In genomic region chr7:149616898-149617297, GRCh38 we compare ENCODE assay signal across 18 cellular contexts.
DNase-seq lines count a peak whose midpoint lies in the region; ATAC-seq and TF ChIP-seq lines count a peak whose summit lies in the region.
"Had no signal": no experiment of that assay in that cellular context is flagged by ENCODE, and none has a peak within 500 bp of the region (broad histone marks: within the 10 kb centered on the region; RNA-seq: fewer than 3 reads in every experiment).

No MANE protein-coding gene starts in this region.

- H3K4me1 ChIP-seq in uterus = no peaks in the 10 kb centered on the region

- no peaks in the 10 kb centered on the region for H3K9me3 ChIP-seq in uterus
- H3K9me3 ChIP-seq: BLaER1 had no signal

- H3K27ac ChIP-seq in uterus = no peak overlapping the region
- H3K27ac ChIP-seq: BLaER1 had no signal

- TF ChIP-seq CTCF in uterus (IDR thresholded peaks at IDR 0.05) = no peak

- intact Hi-C loops in Right ventricle myocardium inferior (cut with DNase I) (no loop called here), Right ventricle myocardium superior (cut with DNase I) (no loop called here), uterus (cut with DNase I; ENCODE audit: low total_unique reads) (no loop called here)
- intact Hi-C loops in activated T-helper 2 cell treated with anti-CD3 and anti-CD28 coated beads, Interferon-gamma antibody, Interleukin-2, Interleukin-4, amounts not matched to agents 10 μg/mL and 5 μg/mL and 100 μg/mL, durations not matched to agents 14 hours and 24 hours and 36 hours (cut with micrococcal nuclease) = no loop called here

- no peaks in the 10 kb centered on the region for H3K36me3 ChIP-seq in uterus

- peaks cover 95% of the 10 kb centered on the region for H3K36me3 Mint-ChIP-seq in activated T-helper 2 cell treated with anti-CD3 and anti-CD28 coated beads, Interferon-gamma antibody, Interleukin-2, Interleukin-4, amounts not matched to agents 10 μg/mL and 5 μg/mL and 100 μg/mL, durations not matched to agents 14 hours and 24 hours and 36 hours (ENCODE audit: low read depth)

- no peaks in the 10 kb centered on the region for H3K27me3 ChIP-seq in uterus
- H3K27me3 ChIP-seq: BLaER1 had no signal

- peaks cover 13% of the 10 kb centered on the region for H3K4me1 Mint-ChIP-seq in activated T-helper 2 cell treated with anti-CD3 and anti-CD28 coated beads, Interferon-gamma antibody, Interleukin-2, Interleukin-4, amounts not matched to agents 10 μg/mL and 5 μg/mL and 100 μg/mL, durations not matched to agents 14 hours and 24 hours and 36 hours (ENCODE audit: low read depth)

- ATAC-seq in Right ventricle myocardium inferior (peak; percentile 17), Right ventricle myocardium superior (ENCODE audit: poor library complexity) (no peak), left lobe of liver (peak; percentile 14)

- H3K27me3 Mint-ChIP-seq in activated T-helper 2 cell treated with anti-CD3 and anti-CD28 coated beads, Interferon-gamma antibody, Interleukin-2, Interleukin-4, amounts not matched to agents 10 μg/mL and 5 μg/mL and 100 μg/mL, durations not matched to agents 14 hours and 24 hours and 36 hours (ENCODE audit: low read depth) = no peaks in the 10 kb centered on the region
- H3K27me3 Mint-ChIP-seq: CD8-positive, alpha-beta memory T cell had no signal

- H3K9me3 Mint-ChIP-seq in activated T-helper 2 cell treated with anti-CD3 and anti-CD28 coated beads, Interferon-gamma antibody, Interleukin-2, Interleukin-4, amounts not matched to agents 10 μg/mL and 5 μg/mL and 100 μg/mL, durations not matched to agents 14 hours and 24 hours and 36 hours = no peaks in the 10 kb centered on the region
- H3K9me3 Mint-ChIP-seq: CD8-positive, alpha-beta memory T cell; HFFc6 had no signal

- no peak for TF ChIP-seq POLR2A in uterus (IDR thresholded peaks at IDR 0.05)

- no peak overlapping the region for H3K4me3 ChIP-seq in uterus
- H3K4me3 ChIP-seq: BLaER1 had no signal

- H3K27ac Mint-ChIP-seq in activated T-helper 2 cell treated with anti-CD3 and anti-CD28 coated beads, Interferon-gamma antibody, Interleukin-2, Interleukin-4, amounts not matched to agents 10 μg/mL and 5 μg/mL and 100 μg/mL, durations not matched to agents 14 hours and 24 hours and 36 hours = no peak overlapping the region
- H3K27ac Mint-ChIP-seq: HFFc6 had no signal

- no peak overlapping the region for H3K4me3 Mint-ChIP-seq in activated T-helper 2 cell treated with anti-CD3 and anti-CD28 coated beads, Interferon-gamma antibody, Interleukin-2, Interleukin-4, amounts not matched to agents 10 μg/mL and 5 μg/mL and 100 μg/mL, durations not matched to agents 14 hours and 24 hours and 36 hours (ENCODE audit: low read depth)
- H3K4me3 Mint-ChIP-seq: HFFc6 had no signal

- no peak for DNase-seq in Right ventricle myocardium inferior (ENCODE audit: missing footprints)
- no peak for DNase-seq in Right ventricle myocardium superior
- peak; percentile 59 for DNase-seq in NCI-H2196 (lab: John Stamatoyannopoulos, UW; ENCODE audit: unreplicated experiment)
- no peak for DNase-seq in left lobe of liver (ENCODE audit: low spot score)
- no peak for DNase-seq in uterus
- DNase-seq in activated T-helper 2 cell treated with anti-CD3 and anti-CD28 coated beads, Interferon-gamma antibody, Interleukin-2, Interleukin-4, amounts not matched to agents 10 μg/mL and 5 μg/mL and 100 μg/mL, durations not matched to agents 14 hours and 24 hours and 36 hours (ENCODE audit: low spot score) = no peak
- no peak for DNase-seq in GM19238 (ENCODE audit: insufficient read length, low spot score)
- DNase-seq: CD8-positive, alpha-beta memory T cell; H7; HFFc6; KG1; MV-4-11; NCI-H1417 treated with DMSO at 0.1 percent for 48 hours; NCI-H187 treated with DMSO at 0.1 percent for 48 hours; NCI-H2171; NCI-H446 treated with DMSO at 0.1 percent for 48 hours; NCI-H69 had no signal
